In genomic region chr11:124592627-124593026, GRCh38 we compare ENCODE assay signal across 6 cellular contexts. TPM values are rescaled to one million over a fixed set of nuclear protein-coding genes. Genes with fewer than 3 reads are reported as not detected.
"Had no signal": no experiment of that assay in that cellular context is flagged by ENCODE, and none has a peak within 500 bp of the region (broad histone marks: within the 10 kb centered on the region; RNA-seq: fewer than 3 reads in every experiment).

No MANE protein-coding gene starts in this region.

- H3K4me3 ChIP-seq: GM23338 had no signal

- DNase-seq: H9, HCEC 1CT, IMR-90 had no signal

RNA-seq across cellular contexts. Expression of gene PANX3, which starts 18.6 kb away (rescaled TPM):
- total RNA-seq: GM23338, H1, H9, HT-29, IMR-90 had no signal

RNA-seq across cellular contexts. Expression of gene OR8A1, which starts 22.8 kb away (rescaled TPM):
- total RNA-seq: GM23338, H1, H9, HT-29, IMR-90 had no signal

RNA-seq across cellular contexts. Expression of gene OR8B12, which starts 49.2 kb away (rescaled TPM):
- total RNA-seq: GM23338, H1, H9, HT-29, IMR-90 had no signal
